In genomic region chr1:154969246-154969645, GRCh38 we compare ENCODE assay signal across 8 cellular contexts. TPM values are rescaled to one million over a fixed set of nuclear protein-coding genes. Genes with fewer than 3 reads are reported as not detected.
A peak's percentile ranks its signal among the peaks of the same experiment; 100 is the strongest.
DNase-seq lines count a peak whose midpoint lies in the region; ATAC-seq and TF ChIP-seq lines count a peak whose summit lies in the region.

No MANE protein-coding gene starts in this region.

- H3F3A ChIP-seq in Loucy (ENCODE audit: low read depth) = peaks cover 3% of the 10 kb centered on the region; the same call in 1 of the 2 replicates

- peaks cover 20 to 41% of the 10 kb centered on the region in 2 donors for H3K4me1 Mint-ChIP-seq in natural killer cell

- no peak overlapping the region for H2AFZ ChIP-seq in Loucy (ENCODE audit: low read length)

- H3K4me1 ChIP-seq in Loucy (ENCODE audit: insufficient read depth, low read length, poor library complexity, severe bottlenecking) (peaks cover 37% of the 10 kb centered on the region), duodenal mucosa (ENCODE audit: control insufficient read depth in 1 of 2, insufficient read depth in 2 of 2, low read length in 2 of 2) (peaks cover 40 to 43% of the 10 kb centered on the region in 2 donors)

- H3K9me2 ChIP-seq in Loucy (replicated peaks; ENCODE audit: low read depth, low read length) = no peaks in the 10 kb centered on the region

- POLR2A ChIA-PET in AG04449 (lab: Yijun Ruan, JAX) = interaction anchor here (1.6 to 2.5 kb wide), 3 partner anchors 13 to 33 kb away, joined by 7 to 22 read pairs (median 11); partner anchors contain the start of genes LENEP, PBXIP1 and ZBTB7B

- peak overlapping the region in 1 of 2 donors; percentile 67 for H3K27ac Mint-ChIP-seq in natural killer cell

- no peaks in the 10 kb centered on the region for H3K36me3 Mint-ChIP-seq in natural killer cell

- H3K27ac ChIP-seq in duodenal mucosa (ENCODE audit: low read depth, low read length) = peak overlapping the region; percentile 17

- H3K4me3 ChIP-seq in AG04449 (ENCODE audit: low read depth, low read length) = peak overlapping the region; percentile 82
- H3K4me3 ChIP-seq in Loucy (ENCODE audit: low read length, poor library complexity, severe bottlenecking) = peak overlapping the region; percentile 63
- H3K4me3 ChIP-seq in duodenal mucosa (ENCODE audit: low read depth in 1 of 2, low read length in 2 of 2) = peak overlapping the region; percentile 48 to 53

- CTCF ChIA-PET in AG04449 (lab: Yijun Ruan, JAX) = interaction anchor here (1.1 to 13.1 kb wide), 6 partner anchors 8 to 116 kb away, joined by 3 to 176 read pairs (median 13); partner anchors contain the start of genes LENEP, PBXIP1 and PYGO2

- ATAC-seq in natural killer cell (no peak), GM18858 (IDR thresholded peaks at IDR 0.05; ENCODE audit: unreplicated experiment) (no peak)

- peaks cover 29% of the 10 kb centered on the region; the same call in 1 of the 2 replicates for H3K36me3 ChIP-seq in Loucy (ENCODE audit: insufficient read depth, low read length)
- peaks cover 27 to 61% of the 10 kb centered on the region in 2 donors for H3K36me3 ChIP-seq in duodenal mucosa (ENCODE audit: control insufficient read depth in 1 of 2, insufficient read depth in 2 of 2, low read length in 2 of 2)

- no peaks in the 10 kb centered on the region for H3K9me3 ChIP-seq in Loucy (ENCODE audit: insufficient read depth, low read depth, low read length)
- H3K9me3 ChIP-seq in duodenal mucosa (ENCODE audit: control insufficient read depth in 1 of 2, low read length in 2 of 2) = no peaks in the 10 kb centered on the region

- H3K9me3 Mint-ChIP-seq in natural killer cell = no peaks in the 10 kb centered on the region

- H3K27me3 ChIP-seq in Loucy (ENCODE audit: insufficient read depth, low read length, poor library complexity, severe bottlenecking) (no peaks in the 10 kb centered on the region), duodenal mucosa (ENCODE audit: control insufficient read depth in 1 of 2, insufficient read depth in 2 of 2, low read length in 2 of 2) (no peaks in the 10 kb centered on the region)

- H4K20me1 ChIP-seq in Loucy (ENCODE audit: insufficient read depth, low read length, poor library complexity, severe bottlenecking) = peaks cover 13% of the 10 kb centered on the region

- DNase-seq in AG04449 (ENCODE audit: low read depth, low spot score) = no peak
- no peak for DNase-seq in natural killer cell
- no peak for DNase-seq in C1 segment of cervical spinal cord (lab: John Stamatoyannopoulos, UW)
- no peak for DNase-seq in activated T-cell treated with anti-CD3 and anti-CD28 coated beads, Interleukin-2, amount 50 U/mL, for 48 hours
- no peak for DNase-seq in GM20000 (ENCODE audit: low spot score)

- H3K9ac ChIP-seq in Loucy (ENCODE audit: low read depth, low read length, poor library complexity, severe bottlenecking) = peak overlapping the region; percentile 52
- H3K9ac ChIP-seq in duodenal mucosa (ENCODE audit: low read depth in 1 of 2, low read length in 2 of 2) = peak overlapping the region in 1 of 2 donors; percentile 50

- peak overlapping the region; percentile 47 for H3K4me3 Mint-ChIP-seq in natural killer cell

- peak overlapping the region; percentile 70 for H3K4me2 ChIP-seq in Loucy (ENCODE audit: low read depth, low read length, poor library complexity, severe bottlenecking)

- H3K79me2 ChIP-seq in Loucy (ENCODE audit: insufficient read depth, low read length) = peaks cover 50% of the 10 kb centered on the region

- intact Hi-C loops in natural killer cell (cut with micrococcal nuclease) = no loop called here

- no peak for TF ChIP-seq CTCF in AG04449 (IDR thresholded peaks at IDR 0.05; ENCODE audit: insufficient read depth, low read length, missing control alignments)
- no peak for TF ChIP-seq CTCF in Loucy (conservative IDR thresholded peaks at IDR 0.05; ENCODE audit: low read length)
- TF ChIP-seq CTCF in natural killer cell (IDR thresholded peaks at IDR 0.05) = no peak
- TF ChIP-seq CTCF in GM20000 (IDR thresholded peaks at IDR 0.05; ENCODE audit: extremely low read depth, missing control alignments) = no peak

- no peaks in the 10 kb centered on the region for H3K27me3 Mint-ChIP-seq in natural killer cell (ENCODE audit: low read depth in 2 of 2)

RNA-seq across cellular contexts. Expression of gene SHC1, which starts 1.3 kb away (rescaled TPM):
- 100 to 1,000 TPM in 1 of 3 donors, 10 to 100 TPM in 2; 94.6 to 112 (median 96.8) TPM for total RNA-seq in natural killer cell

RNA-seq across cellular contexts. Expression of gene CKS1B, which starts 5.2 kb away (rescaled TPM):
- 10 to 100 TPM in 2 of 3 donors, 1 to 10 TPM in 1; 8.5 to 13.0 (median 12.9) TPM for total RNA-seq in natural killer cell

RNA-seq across cellular contexts. Expression of gene PYGO2, which starts 7.7 kb away (rescaled TPM):
- 10 to 100 TPM; 21.6 to 32.1 (median 27.5) TPM for total RNA-seq in natural killer cell

RNA-seq across cellular contexts. Expression of gene PBXIP1, which starts 13.3 kb away (rescaled TPM):
- total RNA-seq in natural killer cell = 100 to 1,000 TPM; 158 to 200 (median 197) TPM

RNA-seq across cellular contexts. Expression of gene FLAD1, which starts 13.9 kb away (rescaled TPM):
- total RNA-seq in natural killer cell = 10 to 100 TPM; 32.1 to 47.6 (median 38.7) TPM
